8 cellular contexts compared by ENCODE assay signal in the genomic region with DNA sequence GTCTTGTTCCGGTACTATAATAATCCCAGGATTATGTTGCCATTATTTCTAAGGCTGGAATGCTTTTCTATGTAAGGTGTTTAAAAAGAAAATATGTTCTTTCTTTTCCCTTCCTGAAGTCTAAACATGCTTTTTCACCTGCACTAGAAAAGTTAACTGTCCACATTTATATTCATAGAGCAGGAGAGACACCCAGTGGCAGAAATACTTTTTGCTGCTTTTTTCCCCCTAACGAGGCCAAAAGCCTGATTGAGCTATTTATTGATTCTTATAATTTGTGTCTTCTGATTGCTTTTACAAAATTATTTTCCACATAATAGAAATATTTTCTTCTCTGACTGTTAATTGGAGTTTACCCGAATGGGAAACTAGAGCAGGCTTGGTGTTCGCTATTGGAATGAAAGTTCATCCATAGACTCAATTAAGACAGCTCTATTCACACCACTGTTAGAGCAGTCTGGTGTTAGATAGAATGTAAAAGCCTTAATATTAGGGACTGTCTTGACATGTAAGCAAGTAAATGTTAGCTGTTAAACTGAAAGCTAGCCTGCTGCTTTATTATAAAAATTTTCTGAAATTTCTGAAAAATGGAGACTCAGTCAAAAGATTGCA. TPM values are rescaled to one million over a fixed set of nuclear protein-coding genes. Genes with fewer than 3 reads are reported as not detected.
DNase-seq lines count a peak whose midpoint lies in the region; ATAC-seq, FAIRE-seq and TF ChIP-seq lines count a peak whose summit lies in the region.

No MANE protein-coding gene starts in this region.

- DNase-seq in activated T-cell treated with anti-CD3 and anti-CD28 coated beads for 4 hours (peak; percentile 47), NCI-H2227 (lab: John Stamatoyannopoulos, UW; ENCODE audit: unreplicated experiment) (peak; percentile 17), bronchial epithelial cell (ENCODE audit: low read depth) (no peak), medulla oblongata (ENCODE audit: extremely low spot score) (peak; percentile 77), GM19238 (ENCODE audit: insufficient read length, low spot score) (no peak), lower leg skin (ENCODE audit: low spot score in 2 of 2) (no peak)
- DNase-seq in activated T-cell treated with anti-CD3 and anti-CD28 coated beads, Interleukin-2, amount 50 U/mL, for 24 hours: no peak

- H3K4me3 Mint-ChIP-seq in activated T-cell treated with anti-CD3 and anti-CD28 coated beads, Interleukin-2, amount 50 U/mL, for 24 hours: no peak overlapping the region

- no peak for TF ChIP-seq POLR2A in lower leg skin (IDR thresholded peaks at IDR 0.05)

- H3K4me1 Mint-ChIP-seq in activated T-cell treated with anti-CD3 and anti-CD28 coated beads, Interleukin-2, amount 50 U/mL, for 24 hours (ENCODE audit: low read depth): peaks cover 19% of the 10 kb centered on the region

- FAIRE-seq in bronchial epithelial cell (lab: Jason Lieb, UNC): no peak

- H3K4me3 ChIP-seq in bronchial epithelial cell (ENCODE audit: low read depth, low read length) (no peak overlapping the region), lower leg skin (ENCODE audit: low read depth, poor library complexity, severe bottlenecking) (no peak overlapping the region)

- TF ChIP-seq CTCF in bronchial epithelial cell (IDR thresholded peaks at IDR 0.05; ENCODE audit: insufficient read depth, low read length, severe bottlenecking) (peak; percentile 31), lower leg skin (IDR thresholded peaks at IDR 0.05) (no peak)

- no peaks in the 10 kb centered on the region for H3K27me3 Mint-ChIP-seq in activated T-cell treated with anti-CD3 and anti-CD28 coated beads, Interleukin-2, amount 50 U/mL, for 24 hours

- peaks cover 2% of the 10 kb centered on the region for H3K36me3 ChIP-seq in bronchial epithelial cell (ENCODE audit: control insufficient read depth, insufficient read depth, low read length)

- 61 to 66% methylated on average over 4 of the region's 4 CpGs for WGBS in lower leg skin, 2 donors

- H3K27me3 ChIP-seq in bronchial epithelial cell (ENCODE audit: control insufficient read depth, insufficient read depth, low read length): no peaks in the 10 kb centered on the region

- no peaks in the 10 kb centered on the region for H3K9me3 Mint-ChIP-seq in activated T-cell treated with anti-CD3 and anti-CD28 coated beads, Interleukin-2, amount 50 U/mL, for 24 hours

- no peak overlapping the region for H3K27ac Mint-ChIP-seq in activated T-cell treated with anti-CD3 and anti-CD28 coated beads, Interleukin-2, amount 50 U/mL, for 24 hours

- peaks cover 80% of the 10 kb centered on the region for H3K36me3 Mint-ChIP-seq in activated T-cell treated with anti-CD3 and anti-CD28 coated beads, Interleukin-2, amount 50 U/mL, for 24 hours (ENCODE audit: low read depth)

- intact Hi-C loops in lower leg skin (cut with DNase I; ENCODE audit: low total_unique reads): loop anchor here (5.0 to 10.0 kb wide), 2 partner anchors 183 to 1030 kb away; no protein-coding TSS in a partner anchor

- peak; percentile 63 for ATAC-seq in GM21529 (IDR thresholded peaks at IDR 0.05; ENCODE audit: unreplicated experiment)

RNA-seq across cellular contexts. Expression of a gene that starts 15.8 kb away (rescaled TPM):
- total RNA-seq in bronchial epithelial cell (8.8 and 12.4 TPM in 2 replicates), lower leg skin (1 to 10 TPM; 1.8 to 2.5 (median 2.2) TPM)

RNA-seq across cellular contexts. Expression of a gene that starts 21.5 kb away (rescaled TPM):
- total RNA-seq in bronchial epithelial cell (9.5 and 15.5 TPM in 2 replicates), lower leg skin (10 to 100 TPM in 2 of 4 donors, 1 to 10 TPM in 2; 5.8 to 19.6 (median 8.8) TPM)

Comparison
In these comparisons a context has a peak if more than half of its experiments do, and no peak if none do; other contexts are left out.
1. DNase-seq: peak in activated T-cell treated with anti-CD3 and anti-CD28 coated beads for 4 hours (single experiment), NCI-H2227 (single experiment) and medulla oblongata (single experiment); none in activated T-cell treated with anti-CD3 and anti-CD28 coated beads, Interleukin-2, amount 50 U/mL, for 24 hours (single experiment), bronchial epithelial cell (single experiment), GM19238 (single experiment) and lower leg skin (0 of 2).